Comparison of ENCODE assay signal across 9 cellular contexts in genomic region chr9:130174025-130174424, GRCh38. TPM values are rescaled to one million over a fixed set of nuclear protein-coding genes. Genes with fewer than 3 reads are reported as not detected.
DNase-seq lines count a peak whose midpoint lies in the region; ATAC-seq and TF ChIP-seq lines count a peak whose summit lies in the region.
"Had no signal": no experiment of that assay in that cellular context is flagged by ENCODE, and none has a peak within 500 bp of the region (broad histone marks: within the 10 kb centered on the region; RNA-seq: fewer than 3 reads in every experiment).

No MANE protein-coding gene starts in this region.

- ATAC-seq in heart left ventricle (no peak), foreskin keratinocyte (no peak)

- no peak overlapping the region for H2AFZ ChIP-seq in mammary epithelial cell (ENCODE audit: low read depth, low read length)

- no peaks in the 10 kb centered on the region for H3K9me3 ChIP-seq in cardiac muscle cell (ENCODE audit: low read depth)
- no peaks in the 10 kb centered on the region for H3K9me3 ChIP-seq in heart left ventricle
- no peaks in the 10 kb centered on the region for H3K9me3 ChIP-seq in mammary epithelial cell (replicated peaks; ENCODE audit: insufficient read depth, low read length)
- H3K9me3 ChIP-seq in muscle layer of colon (ENCODE audit: low read length) = no peaks in the 10 kb centered on the region
- H3K9me3 ChIP-seq in uterus = no peaks in the 10 kb centered on the region

- peak overlapping the region; percentile 72 for H3K27ac ChIP-seq in cardiac muscle cell
- peak overlapping the region in 2 of 12 donors; percentile 23 to 94 for H3K27ac ChIP-seq in heart left ventricle
- H3K27ac ChIP-seq in mammary epithelial cell (ENCODE audit: insufficient read depth, low read depth, low read length) = no peak overlapping the region
- H3K27ac ChIP-seq in muscle layer of colon (ENCODE audit: low read depth, low read length) = peak overlapping the region; percentile 92
- peak overlapping the region; percentile 81 to 86 for H3K27ac ChIP-seq in uterus
- no peak overlapping the region for H3K27ac ChIP-seq in foreskin keratinocyte

- H3K4me3 ChIP-seq in cardiac muscle cell (peak overlapping the region; percentile 97), heart left ventricle (peak overlapping the region in 1 of 12 donors; percentile 69), mammary epithelial cell (replicated peaks in 1 of 3; ENCODE audit: insufficient read depth in 1 of 3, low read depth in 2 of 3, low read length in 3 of 3) (peak overlapping the region in 2 of 3 experiments; percentile 80 to 83), muscle layer of colon (ENCODE audit: low read depth in 1 of 2, low read length in 2 of 2) (peak overlapping the region; percentile 73 to 92), uterus (peak overlapping the region; percentile 44 to 67)

- intact Hi-C loops in heart left ventricle (cut with DNase I) = no loop called here
- intact Hi-C loops in mammary epithelial cell (cut with micrococcal nuclease) = loop anchor here (5.0 kb wide), 2 partner anchors 37 to 63 kb away; no protein-coding TSS in a partner anchor
- intact Hi-C loops in uterus (cut with DNase I; ENCODE audit: low total_unique reads) = no loop called here

- H3K4me1 ChIP-seq in cardiac muscle cell (ENCODE audit: low read depth) (peaks cover 4% of the 10 kb centered on the region), heart left ventricle (peaks cover 0 to 21% (median 2%) of the 10 kb centered on the region in 12 donors), mammary epithelial cell (ENCODE audit: insufficient read depth, low read length) (peaks cover 10% of the 10 kb centered on the region), muscle layer of colon (ENCODE audit: insufficient read depth, low read length) (peaks cover 55% of the 10 kb centered on the region), uterus (no peaks in the 10 kb centered on the region), foreskin keratinocyte (no peaks in the 10 kb centered on the region)

- TF ChIP-seq CTCF in cardiac muscle cell (IDR thresholded peaks at IDR 0.05; ENCODE audit: low read depth, low read length) (no peak), heart left ventricle (IDR thresholded peaks at IDR 0.05) (no peak), mammary epithelial cell (conservative IDR thresholded peaks at IDR 0.05 in 1 of 2, IDR thresholded peaks at IDR 0.05 in 1 of 2; ENCODE audit: extremely low read depth in 1 of 2, insufficient read depth in 1 of 2, low read depth in 1 of 2, low read length in 2 of 2) (no peak), uterus (IDR thresholded peaks at IDR 0.05) (no peak), foreskin keratinocyte (conservative IDR thresholded peaks at IDR 0.05) (no peak)

- H3K9ac ChIP-seq in mammary epithelial cell (ENCODE audit: insufficient read depth, low read length) = no peak overlapping the region
- H3K9ac ChIP-seq in muscle layer of colon (ENCODE audit: low read length) = peak overlapping the region; percentile 97

- no TSS peak for BruUV-seq in mammary epithelial cell (replicated peaks; lab: Mats Ljungman, UMichigan)

- H3K36me3 ChIP-seq in cardiac muscle cell (no peaks in the 10 kb centered on the region), heart left ventricle (no peaks in the 10 kb centered on the region), mammary epithelial cell (ENCODE audit: insufficient read depth, low read length) (no peaks in the 10 kb centered on the region), muscle layer of colon (ENCODE audit: insufficient read depth, low read length) (no peaks in the 10 kb centered on the region), uterus (no peaks in the 10 kb centered on the region)

- CTCF ChIA-PET in mammary epithelial cell (lab: Charles Lee; ENCODE audit: low non-redundant PET) = no interaction called here

- in situ Hi-C loops in mammary epithelial cell (cut with MboI; ENCODE audit: low sequenced_read_pairs in 2 of 2) = no loop called here

- DNase-seq in cardiac muscle cell (ENCODE audit: low read depth in 1 of 2, low spot score in 1 of 2) = no peak
- DNase-seq in heart left ventricle = no peak
- no peak for DNase-seq in mammary epithelial cell
- no peak for DNase-seq in uterus
- no peak for DNase-seq in UCSD-AML1 (lab: John Stamatoyannopoulos, UW; ENCODE audit: unreplicated experiment)
- no peak for DNase-seq in retina
- DNase-seq in foreskin keratinocyte = no peak
- DNase-seq: NCI-H524 had no signal

- H3K27me3 ChIP-seq in cardiac muscle cell (no peaks in the 10 kb centered on the region), heart left ventricle (peaks cover 0 to 19% (median 0%) of the 10 kb centered on the region in 9 donors), mammary epithelial cell (ENCODE audit: insufficient read depth, low read length) (no peaks in the 10 kb centered on the region), muscle layer of colon (ENCODE audit: control insufficient read depth in 1 of 2, insufficient read depth in 2 of 2, low read length in 2 of 2) (no peaks in the 10 kb centered on the region), uterus (no peaks in the 10 kb centered on the region), foreskin keratinocyte (no peaks in the 10 kb centered on the region)

- 88 to 91% (median 89%) methylated on average over 6 to 9 of the region's 9 CpGs for WGBS in heart left ventricle, 4 donors
- 85% methylated on average over 9 of the region's 9 CpGs for whole genome bisulfite sequencing in mammary epithelial cell (ENCODE audit: low coverage, missing lambda C conversion rate)

- TF ChIP-seq POLR2A in heart left ventricle (IDR thresholded peaks at IDR 0.05) (no peak), uterus (IDR thresholded peaks at IDR 0.05) (no peak)

- H3K79me2 ChIP-seq in mammary epithelial cell (ENCODE audit: insufficient read depth, low read length) = peaks cover 59% of the 10 kb centered on the region

- dilution Hi-C loops in mammary epithelial cell (cut with HindIII; ENCODE audit: low sequenced_read_pairs) = no loop called here

- H4K20me1 ChIP-seq in mammary epithelial cell (ENCODE audit: insufficient read depth, low read length) = no peaks in the 10 kb centered on the region

- H3K4me2 ChIP-seq in mammary epithelial cell (ENCODE audit: insufficient read depth, low read depth, low read length) = peak overlapping the region; percentile 89

RNA-seq across cellular contexts. Expression of gene NCS1, which starts 1.8 kb away (rescaled TPM):
- total RNA-seq in cardiac muscle cell = 55.6 and 55.7 TPM in 2 replicates
- polyA plus RNA-seq in cardiac muscle cell = 48.3 and 55.4 TPM in 2 replicates
- 10 to 100 TPM in 4 of 9 donors, 1 to 10 TPM in 5; 4.4 to 15.9 (median 9.4) TPM for total RNA-seq in heart left ventricle
- polyA plus RNA-seq in heart left ventricle = 1 to 10 TPM; 2.3 to 9.5 TPM
- total RNA-seq in mammary epithelial cell = 10 to 100 TPM; 76.5 to 85.4 TPM
- polyA plus RNA-seq in mammary epithelial cell = 59.8 TPM
- 53.3 TPM for polyA minus RNA-seq in mammary epithelial cell
- total RNA-seq in uterus = 10 to 100 TPM in 3 of 4 donors, 1 to 10 TPM in 1; 4.1 to 99.3 (median 39.0) TPM
- 44.0 and 44.7 TPM in 2 replicates for total RNA-seq in foreskin keratinocyte
- polyA plus RNA-seq in foreskin keratinocyte = 36.2 and 39.1 TPM in 2 replicates

Comparison
In these comparisons a context has a peak if more than half of its experiments do, and no peak if none do; other contexts are left out.
1. H3K27ac ChIP-seq: peak in cardiac muscle cell (single experiment), muscle layer of colon (single experiment) and uterus (2 of 2); none in mammary epithelial cell (single experiment) and foreskin keratinocyte (single experiment).